Comparison of ENCODE assay signal across 21 cellular contexts in the genomic region with DNA sequence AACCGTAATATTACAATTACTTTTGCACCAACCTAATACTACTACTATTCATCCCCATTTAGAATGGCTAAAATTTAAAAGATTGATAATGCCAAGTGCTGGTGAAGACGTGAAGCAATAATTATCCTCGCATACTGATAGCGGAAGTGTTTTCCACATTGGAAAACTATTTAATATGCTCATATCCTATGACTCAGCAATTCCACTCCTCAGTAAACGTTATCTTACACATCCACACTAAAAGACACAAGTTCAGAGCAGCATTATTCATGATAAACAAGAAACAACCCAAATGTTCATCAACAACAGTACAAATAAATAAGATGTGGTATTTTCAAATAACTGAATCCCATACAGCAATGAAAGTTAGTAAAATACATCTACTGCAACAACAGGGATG.
DNase-seq lines count a peak whose midpoint lies in the region; ATAC-seq and TF ChIP-seq lines count a peak whose summit lies in the region.
"Had no signal": no experiment of that assay in that cellular context is flagged by ENCODE, and none has a peak within 500 bp of the region (broad histone marks: within the 10 kb centered on the region; RNA-seq: fewer than 3 reads in every experiment).

No MANE protein-coding gene starts in this region.

- peak; percentile 2 for DNase-seq in A673 (ENCODE audit: low spot score)
- peak; percentile 14 for DNase-seq in HCEC 1CT
- peak; percentile 22 to 54 for DNase-seq in cardiac fibroblast (ENCODE audit: low read depth in 2 of 2)
- peak; percentile 59 for DNase-seq in iris pigment epithelial cell (ENCODE audit: low read depth)
- DNase-seq in psoas muscle = no peak
- no peak for DNase-seq in PC-9
- DNase-seq: CD4-positive, alpha-beta memory T cell; EL; HFFc6; MV-4-11; NCI-H187; NCI-H2227 treated with DMSO at 0.1 percent for 48 hours; NCI-H524; NCI-H82; OCI-M1; RPMI8226; SHP77 treated with DMSO at 0.1 percent for 48 hours had no signal

- H3K27me3 ChIP-seq in A673 (replicated peaks; ENCODE audit: insufficient read depth, low read depth, low read length, poor library complexity) (no peaks in the 10 kb centered on the region), psoas muscle (ENCODE audit: insufficient read depth in 3 of 3, low read length in 2 of 3) (no peaks in the 10 kb centered on the region), PC-9 (ENCODE audit: insufficient read depth, low read depth) (no peaks in the 10 kb centered on the region)
- H3K27me3 ChIP-seq: BLaER1 had no signal

- TF ChIP-seq CTCF in A673 (conservative IDR thresholded peaks at IDR 0.05; ENCODE audit: low read depth, low read length) (no peak), cardiac fibroblast (IDR thresholded peaks at IDR 0.05; ENCODE audit: low read depth, low read length) (no peak), psoas muscle (IDR thresholded peaks at IDR 0.05) (no peak), PC-9 (conservative IDR thresholded peaks at IDR 0.05) (no peak)

- intact Hi-C loops in A673 (cut with micrococcal nuclease; ENCODE audit: unreplicated experiment) (no loop called here), psoas muscle (cut with DNase I) (no loop called here), PC-9 (cut with micrococcal nuclease; ENCODE audit: unreplicated experiment) (no loop called here)

- H3K9me2 ChIP-seq in PC-9 (ENCODE audit: insufficient read depth) = no peaks in the 10 kb centered on the region

- POLR2A ChIA-PET in A673 (lab: Charles Lee; ENCODE audit: low non-redundant PET) = no interaction called here
- POLR2A ChIA-PET in PC-9 (lab: Charles Lee; ENCODE audit: unreplicated experiment) = no interaction called here

- H3K9me3 ChIP-seq in A673 (ENCODE audit: low read depth, low read length, poor library complexity, severe bottlenecking) = no peaks in the 10 kb centered on the region
- H3K9me3 ChIP-seq in psoas muscle = no peaks in the 10 kb centered on the region
- H3K9me3 ChIP-seq in PC-9 (ENCODE audit: insufficient read depth, low read depth) = no peaks in the 10 kb centered on the region

- BruUV-seq in A673 (replicated peaks; lab: Mats Ljungman, UMichigan) = no TSS peak
- no TSS peak for BruUV-seq in PC-9 (replicated peaks; lab: Mats Ljungman, UMichigan)

- H4K20me1 ChIP-seq in PC-9 (ENCODE audit: insufficient read depth) = no peaks in the 10 kb centered on the region
- H4K20me1 ChIP-seq: BLaER1 had no signal

- H3K79me2 ChIP-seq in PC-9 (ENCODE audit: low read depth) = no peaks in the 10 kb centered on the region

- H3K4me3 ChIP-seq in A673 (ENCODE audit: low read depth, low read length, poor library complexity, severe bottlenecking) (no peak overlapping the region), cardiac fibroblast (replicated peaks in 1 of 2; ENCODE audit: low read depth in 2 of 2, low read length in 2 of 2) (no peak overlapping the region), psoas muscle (no peak overlapping the region), PC-9 (no peak overlapping the region)
- H3K4me3 ChIP-seq: BLaER1 had no signal

- peaks cover 8% of the 10 kb centered on the region for H3K36me3 ChIP-seq in A673 (ENCODE audit: insufficient read depth, low read length, poor library complexity, severe bottlenecking)
- peaks cover 0 to 47% of the 10 kb centered on the region in 2 donors for H3K36me3 ChIP-seq in psoas muscle (ENCODE audit: insufficient read depth in 1 of 2, low read depth in 1 of 2)
- H3K36me3 ChIP-seq in PC-9 (ENCODE audit: low read depth) = peaks cover 3% of the 10 kb centered on the region; the same call in 1 of the 2 replicates

- CTCF ChIA-PET in A673 (lab: Charles Lee) = no interaction called here
- CTCF ChIA-PET in PC-9 (lab: Charles Lee) = no interaction called here

- no peaks in the 10 kb centered on the region for H3F3A ChIP-seq in PC-9 (ENCODE audit: insufficient read depth, low read depth)

- 71 to 85% (median 76%) methylated on average over 5 of the region's 5 CpGs for WGBS in psoas muscle, 3 donors

- H2AFZ ChIP-seq in PC-9 = no peak overlapping the region

- H3K27ac ChIP-seq in A673 (ENCODE audit: low read depth, low read length, poor library complexity, severe bottlenecking) = no peak overlapping the region
- H3K27ac ChIP-seq in psoas muscle = no peak overlapping the region
- H3K27ac ChIP-seq in PC-9 = no peak overlapping the region
- H3K27ac ChIP-seq: BLaER1, KMS-11 had no signal

- ATAC-seq in psoas muscle (no peak), GM21717 (IDR thresholded peaks at IDR 0.05; ENCODE audit: unreplicated experiment) (no peak), GM19455 (IDR thresholded peaks at IDR 0.05; ENCODE audit: unreplicated experiment) (no peak)

- H3K4me1 ChIP-seq in A673 (ENCODE audit: insufficient read depth, low read length, poor library complexity, severe bottlenecking) (no peaks in the 10 kb centered on the region), psoas muscle (no peaks in the 10 kb centered on the region), PC-9 (replicated peaks; ENCODE audit: insufficient read depth) (no peaks in the 10 kb centered on the region)
- H3K4me1 ChIP-seq: BLaER1 had no signal

- H3K4me2 ChIP-seq in PC-9 = no peak overlapping the region
- H3K4me2 ChIP-seq: BLaER1, KMS-11 had no signal

Comparison
In these comparisons a context has a peak if more than half of its experiments do, and no peak if none do; other contexts are left out.
1. DNase-seq: peak in A673 (single experiment), HCEC 1CT (single experiment), cardiac fibroblast (2 of 2) and iris pigment epithelial cell (single experiment); none in psoas muscle (0 of 2) and PC-9 (0 of 2).